ENCODE assay signal across 8 cellular contexts in genomic region chr1:205631727-205632373, GRCh38. TPM values are rescaled to one million over a fixed set of nuclear protein-coding genes. Genes with fewer than 3 reads are reported as not detected.
DNase-seq lines count a peak whose midpoint lies in the region; ATAC-seq and TF ChIP-seq lines count a peak whose summit lies in the region.

TSS of gene ELK4 (minus strand) at chr1:205632011. CDS start at chr1:205623882, 8,129 bp downstream.

- H3K27me3 ChIP-seq in BLaER1, result no peaks in the 10 kb centered on the region

- H3K9me3 Mint-ChIP-seq in activated CD4-positive, alpha-beta T cell treated with anti-CD3 and anti-CD28 coated beads, Interleukin-2, amount 10 ng/mL, durations not matched to agents 24 days and 14 days, result no peaks in the 10 kb centered on the region

- H3K27ac Mint-ChIP-seq in activated CD4-positive, alpha-beta T cell treated with anti-CD3 and anti-CD28 coated beads, Interleukin-2, amount 10 ng/mL, durations not matched to agents 24 days and 14 days, result peak within 1 kb of the TSS; percentile 97

- H3K36me3 ChIP-seq in BLaER1, result peaks cover 13% of the 10 kb centered on the region; the same call in 1 of the 2 replicates

- peak within 1 kb of the TSS; percentile 97 for H3K27ac ChIP-seq in BLaER1
- peak within 1 kb of the TSS; percentile 95 to 98 for H3K27ac ChIP-seq in coronary artery

- TF ChIP-seq CTCF in coronary artery (IDR thresholded peaks at IDR 0.05), result peak; percentile 49

- peak within 1 kb of the TSS; percentile 93 for H3K4me2 ChIP-seq in BLaER1

- peaks cover 42% of the 10 kb centered on the region for H4K20me1 ChIP-seq in BLaER1

- peak; percentile 75 for ATAC-seq in HG03460 (IDR thresholded peaks at IDR 0.05; ENCODE audit: unreplicated experiment)

- intact Hi-C loops in activated CD4-positive, alpha-beta T cell treated with anti-CD3 and anti-CD28 coated beads, Interleukin-2, amount 10 ng/mL, durations not matched to agents 24 days and 14 days (cut with micrococcal nuclease), result loop anchor here (1.0 to 5.0 kb wide), 8 partner anchors 16 to 510 kb away; no protein-coding TSS in a partner anchor

- peaks cover 7% of the 10 kb centered on the region for H3K27me3 Mint-ChIP-seq in activated CD4-positive, alpha-beta T cell treated with anti-CD3 and anti-CD28 coated beads, Interleukin-2, amount 10 ng/mL, durations not matched to agents 24 days and 14 days

- no peaks in the 10 kb centered on the region for H3K9me3 ChIP-seq in BLaER1

- H3K36me3 Mint-ChIP-seq in activated CD4-positive, alpha-beta T cell treated with anti-CD3 and anti-CD28 coated beads, Interleukin-2, amount 10 ng/mL, durations not matched to agents 24 days and 14 days (ENCODE audit: low read depth), result peaks cover 18% of the 10 kb centered on the region

- peak within 1 kb of the TSS; percentile 85 for H3K4me3 ChIP-seq in BLaER1
- H3K4me3 ChIP-seq in coronary artery, result peak within 1 kb of the TSS; percentile 77

- peaks cover 26% of the 10 kb centered on the region for H3K4me1 ChIP-seq in BLaER1

- peak within 1 kb of the TSS; percentile 95 for H3K9ac ChIP-seq in BLaER1

- H3K4me1 Mint-ChIP-seq in activated CD4-positive, alpha-beta T cell treated with anti-CD3 and anti-CD28 coated beads, Interleukin-2, amount 10 ng/mL, durations not matched to agents 24 days and 14 days, result peaks cover 35% of the 10 kb centered on the region

- DNase-seq in GM19240 (ENCODE audit: insufficient read length, low spot score) (peak; percentile 86), NCI-H526 (lab: John Stamatoyannopoulos, UW) (peak; percentile 89 to 96), coronary artery (ENCODE audit: low spot score) (peak; percentile 99), left kidney (ENCODE audit: low read depth, low spot score) (peak; percentile 100)
- DNase-seq in activated CD4-positive, alpha-beta T cell treated with anti-CD3 and anti-CD28 coated beads, Interleukin-2, amount 10 ng/mL, durations not matched to agents 24 days and 14 days, result peak; percentile 100
- peak; percentile 100 for DNase-seq in stimulated activated CD4-positive, alpha-beta T cell treated with anti-CD3 and anti-CD28 coated beads, Interleukin-2, amount 100 ng/mL, for 24 hours

- H3K4me3 Mint-ChIP-seq in activated CD4-positive, alpha-beta T cell treated with anti-CD3 and anti-CD28 coated beads, Interleukin-2, amount 10 ng/mL, durations not matched to agents 24 days and 14 days, result peak within 1 kb of the TSS; percentile 96

RNA-seq across cellular contexts. Expression of gene ELK4, which starts in this region (rescaled TPM):
- total RNA-seq in activated CD4-positive, alpha-beta T cell treated with anti-CD3 and anti-CD28 coated beads, Interleukin-2, amount 10 ng/mL, durations not matched to agents 24 days and 14 days, result 81.8 and 83.1 TPM in 2 replicates

Comparison
In these comparisons a context has a peak if more than half of its experiments do, and no peak if none do; other contexts are left out.
1. Peak in every context shown above with its lines: DNase-seq, ATAC-seq, H3K4me3 ChIP-seq and H3K27ac ChIP-seq.